In genomic region chr9:133737774-133738038, GRCh38 we compare ENCODE assay signal across 10 cellular contexts. TPM values are rescaled to one million over a fixed set of nuclear protein-coding genes. Genes with fewer than 3 reads are reported as not detected.
DNase-seq lines count a peak whose midpoint lies in the region; ATAC-seq and TF ChIP-seq lines count a peak whose summit lies in the region.
"Had no signal": no experiment of that assay in that cellular context is flagged by ENCODE, and none has a peak within 500 bp of the region (broad histone marks: within the 10 kb centered on the region; RNA-seq: fewer than 3 reads in every experiment).

No MANE protein-coding gene starts in this region.

- TF ChIP-seq POLR2A in transverse colon (IDR thresholded peaks at IDR 0.05): no peak

- peak overlapping the region; percentile 11 for H3K4me3 Mint-ChIP-seq in activated naive CD8-positive, alpha-beta T cell treated with anti-CD3 and anti-CD28 coated beads, Interleukin-2, amount 50 U/mL, for 24 hours
- no peak overlapping the region for H3K4me3 Mint-ChIP-seq in activated naive CD8-positive, alpha-beta T cell treated with anti-CD3 and anti-CD28 coated beads for 36 hours
- peak overlapping the region in 4 of 5 experiments; percentile 36 to 74 (median 58) for H3K4me3 Mint-ChIP-seq in brain
- H3K4me3 Mint-ChIP-seq: neural crest cell had no signal

- no peaks in the 10 kb centered on the region for H3K36me3 Mint-ChIP-seq in activated naive CD8-positive, alpha-beta T cell treated with anti-CD3 and anti-CD28 coated beads, Interleukin-2, amount 50 U/mL, for 24 hours (ENCODE audit: low read depth)
- no peaks in the 10 kb centered on the region for H3K36me3 Mint-ChIP-seq in activated naive CD8-positive, alpha-beta T cell treated with anti-CD3 and anti-CD28 coated beads for 36 hours
- H3K36me3 Mint-ChIP-seq in brain: no peaks in the 10 kb centered on the region

- H3K4me1 Mint-ChIP-seq in activated naive CD8-positive, alpha-beta T cell treated with anti-CD3 and anti-CD28 coated beads, Interleukin-2, amount 50 U/mL, for 24 hours: peaks cover 12% of the 10 kb centered on the region
- peaks cover 3% of the 10 kb centered on the region for H3K4me1 Mint-ChIP-seq in activated naive CD8-positive, alpha-beta T cell treated with anti-CD3 and anti-CD28 coated beads for 36 hours
- peaks cover 40% of the 10 kb centered on the region for H3K4me1 Mint-ChIP-seq in brain

- H3K27ac ChIP-seq in mesodermal cell (ENCODE audit: low read depth, low read length, severe bottlenecking): no peak overlapping the region
- no peak overlapping the region for H3K27ac ChIP-seq in transverse colon

- H3K4me3 ChIP-seq in mesodermal cell (ENCODE audit: extremely low read depth, insufficient read depth, low read length, poor library complexity, severe bottlenecking) (peak overlapping the region; percentile 31), transverse colon (peak overlapping the region in 3 of 4 donors; percentile 24 to 51 (median 29))

- no peak for ATAC-seq in activated naive CD8-positive, alpha-beta T cell treated with anti-CD3 and anti-CD28 coated beads, Interleukin-2, amount 50 U/mL, for 24 hours
- ATAC-seq in GM19395 (IDR thresholded peaks at IDR 0.05; ENCODE audit: unreplicated experiment): no peak
- no peak for ATAC-seq in HG03342 (IDR thresholded peaks at IDR 0.05; ENCODE audit: unreplicated experiment)

- H3K27me3 Mint-ChIP-seq in activated naive CD8-positive, alpha-beta T cell treated with anti-CD3 and anti-CD28 coated beads, Interleukin-2, amount 50 U/mL, for 24 hours: no peaks in the 10 kb centered on the region
- H3K27me3 Mint-ChIP-seq in activated naive CD8-positive, alpha-beta T cell treated with anti-CD3 and anti-CD28 coated beads for 36 hours: no peaks in the 10 kb centered on the region
- H3K27me3 Mint-ChIP-seq in brain: peaks cover 10% of the 10 kb centered on the region

- H3K27ac Mint-ChIP-seq in activated naive CD8-positive, alpha-beta T cell treated with anti-CD3 and anti-CD28 coated beads, Interleukin-2, amount 50 U/mL, for 24 hours: no peak overlapping the region
- H3K27ac Mint-ChIP-seq in activated naive CD8-positive, alpha-beta T cell treated with anti-CD3 and anti-CD28 coated beads for 36 hours: no peak overlapping the region
- peak overlapping the region in 3 of 5 experiments; percentile 13 to 92 (median 84) for H3K27ac Mint-ChIP-seq in brain

- intact Hi-C loops in transverse colon (cut with DNase I; ENCODE audit: low total_unique reads): no loop called here

- TF ChIP-seq EP300 in transverse colon (IDR thresholded peaks at IDR 0.05; ENCODE audit: low read depth): no peak

- WGBS in mesodermal cell (ENCODE audit: insufficient coverage in 2 of 2), 2 experiments: 51% methylated on average over 2 of the region's 5 CpGs; no CpG with 5 or more reads in 1 of the 2 experiments
- WGBS in transverse colon (ENCODE audit: low coverage in 1 of 2), 2 donors: 70% methylated on average over 5 of the region's 5 CpGs; no CpG with 5 or more reads in 1 of the 2 donors

- no peaks in the 10 kb centered on the region for H3K27me3 ChIP-seq in transverse colon

- no peak for DNase-seq in activated naive CD8-positive, alpha-beta T cell treated with anti-CD3 and anti-CD28 coated beads, Interleukin-2, amount 50 U/mL, for 24 hours
- no peak for DNase-seq in activated naive CD8-positive, alpha-beta T cell treated with anti-CD3 and anti-CD28 coated beads for 36 hours
- no peak for DNase-seq in transverse colon
- no peak for DNase-seq in HCEC 1CT
- DNase-seq: activated T-cell treated with anti-CD3 and anti-CD28 coated beads, Interleukin-2, amount 50 U/mL, for 4 hours had no signal

- TF ChIP-seq CTCF in brain (conservative IDR thresholded peaks at IDR 0.05) (no peak), transverse colon (IDR thresholded peaks at IDR 0.05) (no peak)

- H3K9me3 ChIP-seq in mesodermal cell (ENCODE audit: control insufficient read depth, low read length) (no peaks in the 10 kb centered on the region), transverse colon (no peaks in the 10 kb centered on the region)

- in situ Hi-C loops in transverse colon (cut with MboI; ENCODE audit: low pct_ligation_motif_present in 1 of 4, low pct_unique_long_range_greater_than_20kb in 1 of 4, low sequenced_read_pairs in 3 of 4): no loop called here

- H3K36me3 ChIP-seq in mesodermal cell (ENCODE audit: control insufficient read depth, insufficient read depth, low read length) (no peaks in the 10 kb centered on the region), transverse colon (no peaks in the 10 kb centered on the region)

- H3K9me3 Mint-ChIP-seq in activated naive CD8-positive, alpha-beta T cell treated with anti-CD3 and anti-CD28 coated beads, Interleukin-2, amount 50 U/mL, for 24 hours: no peaks in the 10 kb centered on the region
- no peaks in the 10 kb centered on the region for H3K9me3 Mint-ChIP-seq in activated naive CD8-positive, alpha-beta T cell treated with anti-CD3 and anti-CD28 coated beads for 36 hours
- H3K9me3 Mint-ChIP-seq in brain: no peaks in the 10 kb centered on the region
- H3K9me3 Mint-ChIP-seq: activated T-cell treated with anti-CD3 and anti-CD28 coated beads, Interleukin-2, amount 50 U/mL, for 4 hours; neural crest cell had no signal

- H3K4me1 ChIP-seq in mesodermal cell (ENCODE audit: control insufficient read depth, insufficient read depth, low read length, poor library complexity, severe bottlenecking) (peaks cover 25% of the 10 kb centered on the region), transverse colon (peaks cover 0 to 15% (median 10%) of the 10 kb centered on the region in 4 donors)

RNA-seq across cellular contexts. Expression of gene SARDH, which starts 0.4 kb away (rescaled TPM):
- 1 to 10 TPM; 2.3 to 2.7 TPM for total RNA-seq in activated naive CD8-positive, alpha-beta T cell treated with anti-CD3 and anti-CD28 coated beads for 36 hours
- 4.7 TPM for polyA plus RNA-seq in brain (ENCODE audit: insufficient read depth, low read depth, low replicate concordance)
- polyA plus RNA-seq in mesodermal cell (2013, experiment 1 of 2): 10.0 TPM
- 8.1 TPM for polyA plus RNA-seq in mesodermal cell (2013, experiment 2 of 2)
- 1 to 10 TPM in 1 of 4 donors, under 1 TPM in 2, not detected in 1; 0.68 to 1.1 (median 0.95) TPM for total RNA-seq in transverse colon

Comparison
In these comparisons a context has a peak if more than half of its experiments do, and no peak if none do; other contexts are left out.
1. H3K27ac Mint-ChIP-seq: peak in brain (3 of 5); none in activated naive CD8-positive, alpha-beta T cell treated with anti-CD3 and anti-CD28 coated beads, Interleukin-2, amount 50 U/mL, for 24 hours (single experiment) and activated naive CD8-positive, alpha-beta T cell treated with anti-CD3 and anti-CD28 coated beads for 36 hours (single experiment).